ENCODE assay signal across 8 cellular contexts in genomic region chr19:52140077-52140710, GRCh38. TPM values are rescaled to one million over a fixed set of nuclear protein-coding genes. Genes with fewer than 3 reads are reported as not detected.
DNase-seq lines count a peak whose midpoint lies in the region; TF ChIP-seq lines count a peak whose summit lies in the region.

No MANE protein-coding gene starts in this region.

- H3K27ac Mint-ChIP-seq in Calu3 (ENCODE audit: unreplicated experiment) (peak overlapping the region; percentile 71), endodermal cell (no peak overlapping the region), progenitor cell of endocrine pancreas (peak overlapping the region; percentile 7)

- peaks cover 21% of the 10 kb centered on the region for H3K36me3 ChIP-seq in endodermal cell (ENCODE audit: control insufficient read depth, insufficient read depth, low read length)

- peaks cover 13% of the 10 kb centered on the region for H3K9me3 Mint-ChIP-seq in Calu3 (ENCODE audit: low read depth, unreplicated experiment)
- H3K9me3 Mint-ChIP-seq in endodermal cell: peaks cover 40% of the 10 kb centered on the region
- peaks cover 21% of the 10 kb centered on the region for H3K9me3 Mint-ChIP-seq in progenitor cell of endocrine pancreas (ENCODE audit: low read depth)

- no peak overlapping the region for H3K27ac ChIP-seq in endodermal cell (ENCODE audit: low read depth, low read length)

- peak overlapping the region; percentile 57 for H3K4me3 ChIP-seq in endodermal cell (ENCODE audit: low read length)

- in situ Hi-C loops in GM13977 (cut with MboI; ENCODE audit: low pct_unique_long_range_greater_than_20kb, low sequenced_read_pairs, unreplicated experiment): no loop called here

- H3K4me3 Mint-ChIP-seq in Calu3 (ENCODE audit: low read depth, unreplicated experiment) (peak overlapping the region; percentile 84), endodermal cell (peak overlapping the region; percentile 90), progenitor cell of endocrine pancreas (ENCODE audit: low read depth) (peak overlapping the region; percentile 96)

- CTCF ChIA-PET in Calu3 (lab: Charles Lee): interaction anchor here (0.6 to 1.3 kb wide), 2 partner anchors 49 to 524 kb away, joined by 3 to 5 read pairs; partner anchors contain the start of gene PPP2R1A

- TF ChIP-seq CTCF in Calu3 (IDR thresholded peaks at IDR 0.05; ENCODE audit: unreplicated experiment) (no peak), endodermal cell (conservative IDR thresholded peaks at IDR 0.05) (no peak), progenitor cell of endocrine pancreas (IDR thresholded peaks at IDR 0.05; ENCODE audit: unreplicated experiment) (no peak), GM13977 (IDR thresholded peaks at IDR 0.05; ENCODE audit: extremely low read depth, insufficient read depth, missing control alignments) (no peak)

- WGBS in endodermal cell (ENCODE audit: insufficient coverage in 1 of 2, insufficient read length in 1 of 2), 2 experiments: 39 to 81% methylated on average over 8 to 18 of the region's 18 CpGs

- no peaks in the 10 kb centered on the region for H3K4me1 ChIP-seq in endodermal cell (ENCODE audit: control insufficient read depth, insufficient read depth, low read length)

- H3K9ac ChIP-seq in endodermal cell (ENCODE audit: extremely low read depth, low read length, poor library complexity, severe bottlenecking): no peak overlapping the region

- H3K27me3 ChIP-seq in endodermal cell (ENCODE audit: control insufficient read depth, insufficient read depth, low read length, poor library complexity, severe bottlenecking): no peaks in the 10 kb centered on the region

- H3K27me3 Mint-ChIP-seq in Calu3 (ENCODE audit: unreplicated experiment): no peaks in the 10 kb centered on the region
- H3K27me3 Mint-ChIP-seq in endodermal cell (ENCODE audit: insufficient read depth): no peaks in the 10 kb centered on the region
- no peaks in the 10 kb centered on the region for H3K27me3 Mint-ChIP-seq in progenitor cell of endocrine pancreas

- H3K36me3 Mint-ChIP-seq in Calu3 (ENCODE audit: insufficient read depth, unreplicated experiment): peaks cover 25% of the 10 kb centered on the region
- H3K36me3 Mint-ChIP-seq in endodermal cell (ENCODE audit: low read depth): peaks cover 24% of the 10 kb centered on the region
- peaks cover 31% of the 10 kb centered on the region for H3K36me3 Mint-ChIP-seq in progenitor cell of endocrine pancreas (ENCODE audit: insufficient read depth)

- peaks cover 51% of the 10 kb centered on the region for H3K9me3 ChIP-seq in endodermal cell (ENCODE audit: control insufficient read depth, low read length)

- peaks cover 11% of the 10 kb centered on the region for H3K4me1 Mint-ChIP-seq in Calu3 (ENCODE audit: low read depth, unreplicated experiment)
- H3K4me1 Mint-ChIP-seq in endodermal cell: peaks cover 11% of the 10 kb centered on the region
- peaks cover 13% of the 10 kb centered on the region for H3K4me1 Mint-ChIP-seq in progenitor cell of endocrine pancreas (ENCODE audit: low read depth)

- DNase-seq in Calu3: no peak
- DNase-seq in NCI-H748 (lab: John Stamatoyannopoulos, UW; ENCODE audit: unreplicated experiment): peak; percentile 72
- DNase-seq in endodermal cell: no peak
- DNase-seq in progenitor cell of endocrine pancreas (ENCODE audit: low spot score, unreplicated experiment): no peak
- no peak for DNase-seq in NCI-H510A treated with DMSO at 0.1 percent for 48 hours (lab: John Stamatoyannopoulos, UW)
- DNase-seq in COLO829 (ENCODE audit: low spot score): no peak
- no peak for DNase-seq in GM13977 (ENCODE audit: low spot score)
- no peak for DNase-seq in cerebellar nuclear complex (lab: John Stamatoyannopoulos, UW)

- BruUV-seq in Calu3 (replicated peaks; lab: Mats Ljungman, UMichigan): no TSS peak

- intact Hi-C loops in Calu3 (cut with micrococcal nuclease; ENCODE audit: unreplicated experiment): no loop called here

RNA-seq across cellular contexts. Expression of gene ZNF616, which starts 0.5 kb away (rescaled TPM):
- total RNA-seq in Calu3 (2022) (8.9 and 9.2 TPM in 2 replicates), endodermal cell (10 to 100 TPM; 23.5 to 24.5 TPM), progenitor cell of endocrine pancreas (24.0 and 28.5 TPM in 2 replicates)
- 12.2 TPM for polyA plus RNA-seq in endodermal cell (2013, experiment 1 of 2)
- polyA plus RNA-seq in endodermal cell (2013, experiment 2 of 2): 11.6 TPM

RNA-seq across cellular contexts. Expression of gene ZNF836, which starts 31.2 kb away (rescaled TPM):
- total RNA-seq in Calu3 (2022) (11.3 and 12.0 TPM in 2 replicates), endodermal cell (10 to 100 TPM; 22.1 to 26.2 TPM), progenitor cell of endocrine pancreas (30.2 and 32.6 TPM in 2 replicates)
- 10.9 TPM for polyA plus RNA-seq in endodermal cell (2013, experiment 1 of 2)
- 7.9 TPM for polyA plus RNA-seq in endodermal cell (2013, experiment 2 of 2)

RNA-seq across cellular contexts. Expression of gene ZNF841, which starts 44.6 kb away (rescaled TPM):
- total RNA-seq in Calu3 (2022) (37.6 and 39.8 TPM in 2 replicates), endodermal cell (10 to 100 TPM; 27.3 to 37.7 TPM), progenitor cell of endocrine pancreas (30.4 and 30.7 TPM in 2 replicates)
- polyA plus RNA-seq in endodermal cell (2013, experiment 1 of 2): 6.8 TPM
- 6.1 TPM for polyA plus RNA-seq in endodermal cell (2013, experiment 2 of 2)

RNA-seq across cellular contexts. Expression of gene PPP2R1A, which starts 49.7 kb away (rescaled TPM):
- total RNA-seq in Calu3 (2022): 288 and 291 TPM in 2 replicates
- 100 to 1,000 TPM; 345 to 348 TPM for total RNA-seq in endodermal cell
- polyA plus RNA-seq in endodermal cell (2013, experiment 1 of 2): 262 TPM
- 237 TPM for polyA plus RNA-seq in endodermal cell (2013, experiment 2 of 2)
- 299 and 307 TPM in 2 replicates for total RNA-seq in progenitor cell of endocrine pancreas
